Comparison of ENCODE assay signal across 1 cellular context in the genomic region with DNA sequence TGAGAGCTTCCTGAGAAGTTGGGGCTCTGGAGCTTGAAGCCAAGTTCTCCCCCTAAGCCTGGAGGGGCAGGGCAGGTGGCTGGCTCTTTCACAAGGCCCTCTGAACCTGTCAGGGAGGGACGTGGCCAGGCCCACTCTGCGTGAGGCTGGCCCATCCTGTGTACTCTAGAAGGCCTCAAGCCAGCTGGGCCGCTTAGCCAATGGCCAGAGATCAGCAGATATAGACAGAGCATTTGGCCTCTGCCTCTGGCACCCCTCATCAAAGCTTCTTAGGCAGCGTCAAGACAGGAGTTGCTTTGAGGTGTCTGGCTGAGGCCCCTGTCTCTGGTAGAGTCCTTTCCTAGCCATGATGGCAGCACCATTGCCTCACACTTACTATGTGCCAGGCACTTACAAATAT.
TF ChIP-seq lines count a peak whose summit lies in the region.

No MANE protein-coding gene starts in this region.

TF ChIP-seq in H1, 55 proteins besides CTCF, POLR2A, EP300 and RAD21 (continued from another document):
- TF ChIP-seq KDM1A (IDR thresholded peaks at IDR 0.05; ENCODE audit: borderline replicate concordance, low read length) (no peak), SAP30 (IDR thresholded peaks at IDR 0.05; ENCODE audit: insufficient read depth, insufficient replicate concordance, low read length) (no peak)
TF ChIP-seq in H1: peak in this region for 0.
